18 cellular contexts compared by ENCODE assay signal in genomic region chr3:158168996-158169573, GRCh38. TPM values are rescaled to one million over a fixed set of nuclear protein-coding genes. Genes with fewer than 3 reads are reported as not detected.
DNase-seq lines count a peak whose midpoint lies in the region.
"Had no signal": no experiment of that assay in that cellular context is flagged by ENCODE, and none has a peak within 500 bp of the region (broad histone marks: within the 10 kb centered on the region; RNA-seq: fewer than 3 reads in every experiment).

No MANE protein-coding gene starts in this region.

- H2AFZ ChIP-seq in ACC112 (ENCODE audit: low read length, unreplicated experiment), result no peak overlapping the region

- H3K36me3 ChIP-seq in ACC112 (ENCODE audit: insufficient read depth, low read length) (no peaks in the 10 kb centered on the region; the same call in 1 of the 2 replicates), SJCRH30 (no peaks in the 10 kb centered on the region)
- H3K36me3 ChIP-seq: WERI-Rb-1 had no signal

- no peaks in the 10 kb centered on the region for H3K27me3 ChIP-seq in ACC112 (ENCODE audit: insufficient read depth, low read length)
- no peaks in the 10 kb centered on the region for H3K27me3 ChIP-seq in SJCRH30

- H3K9me3 Mint-ChIP-seq in immature natural killer cell, result peaks cover 0 to 3% (median 0%) of the 10 kb centered on the region in 6 donors
- H3K9me3 Mint-ChIP-seq: activated CD8-positive, alpha-beta T cell treated with anti-CD3 and anti-CD28 coated beads for 36 hours had no signal

- H3K4me3 ChIP-seq in ACC112 (ENCODE audit: low read depth, low read length) (peak overlapping the region; percentile 22; the same call in 1 of the 2 replicates), SJCRH30 (peak overlapping the region; percentile 5)

- peaks cover 17% of the 10 kb centered on the region for H3K79me2 ChIP-seq in ACC112 (ENCODE audit: control insufficient read depth, insufficient read depth, low read length, unreplicated experiment)

- H3K4me3 Mint-ChIP-seq in immature natural killer cell, result peak overlapping the region in 1 of 5 donors; percentile 26
- H3K4me3 Mint-ChIP-seq: activated CD8-positive, alpha-beta T cell treated with anti-CD3 and anti-CD28 coated beads for 36 hours; activated naive CD8-positive, alpha-beta T cell; stimulated activated naive CD8-positive, alpha-beta T cell treated with anti-CD3 and anti-CD28 coated beads, Interleukin-15, amount 100 ng/mL, for 72 hours had no signal

- H3K27ac Mint-ChIP-seq in immature natural killer cell, result peak overlapping the region in 4 of 6 donors; percentile 6 to 65 (median 49)
- H3K27ac Mint-ChIP-seq: activated CD8-positive, alpha-beta T cell treated with anti-CD3 and anti-CD28 coated beads for 36 hours; activated naive CD8-positive, alpha-beta T cell; stimulated activated naive CD8-positive, alpha-beta T cell treated with anti-CD3 and anti-CD28 coated beads, Interleukin-15, amount 100 ng/mL, for 72 hours had no signal

- DNase-seq in G401 (ENCODE audit: low spot score), result peak; percentile 8
- peak; percentile 23 to 74 for DNase-seq in SJCRH30
- DNase-seq in immature natural killer cell, result peak in 1 of 3 donors; percentile 2
- no peak for DNase-seq in central memory CD4-positive, alpha-beta T cell
- no peak for DNase-seq in KG1 (lab: John Stamatoyannopoulos, UW)
- DNase-seq in activated CD4-positive, alpha-beta T cell treated with anti-CD3 and anti-CD28 coated beads for 1 hour, result no peak
- DNase-seq in DMS153 treated with DMSO at 0.1 percent for 48 hours (lab: John Stamatoyannopoulos, UW; ENCODE audit: unreplicated experiment), result no peak
- DNase-seq: activated CD8-positive, alpha-beta T cell treated with anti-CD3 and anti-CD28 coated beads for 36 hours; activated T-cell treated with anti-CD3 and anti-CD28 coated beads, Interleukin-2, amount 50 U/mL, for 48 hours; COR-L47; GF-D8; Kasumi-1; occipital lobe; right cardiac atrium; stimulated activated naive CD8-positive, alpha-beta T cell treated with anti-CD3 and anti-CD28 coated beads, Interleukin-15, amount 100 ng/mL, for 72 hours; WERI-Rb-1 had no signal

- in situ Hi-C loops in G401 (cut with HindIII; ENCODE audit: low sequenced_read_pairs), result no loop called here

- peaks cover 24 to 28% of the 10 kb centered on the region in 2 donors for H3K4me1 Mint-ChIP-seq in immature natural killer cell

- H3K27me3 Mint-ChIP-seq in immature natural killer cell (ENCODE audit: low read depth in 3 of 3), result peaks cover 0 to 2% (median 0%) of the 10 kb centered on the region in 3 donors
- H3K27me3 Mint-ChIP-seq: activated CD8-positive, alpha-beta T cell treated with anti-CD3 and anti-CD28 coated beads for 36 hours; activated naive CD8-positive, alpha-beta T cell; stimulated activated naive CD8-positive, alpha-beta T cell treated with anti-CD3 and anti-CD28 coated beads, Interleukin-15, amount 100 ng/mL, for 72 hours had no signal

- no peaks in the 10 kb centered on the region for H3K9me3 ChIP-seq in SJCRH30 (replicated peaks)

- H3K4me1 ChIP-seq in ACC112 (ENCODE audit: control insufficient read depth, insufficient read depth, low read length, unreplicated experiment) (peaks cover 43% of the 10 kb centered on the region), SJCRH30 (peaks cover 28% of the 10 kb centered on the region)

- H3K27ac ChIP-seq in ACC112 (ENCODE audit: low read depth, low read length) (peak overlapping the region; percentile 87), SJCRH30 (peak overlapping the region; percentile 58)
- H3K27ac ChIP-seq: WERI-Rb-1 had no signal

- peaks cover 6 to 9% (median 9%) of the 10 kb centered on the region in 3 donors for H3K36me3 Mint-ChIP-seq in immature natural killer cell

RNA-seq across cellular contexts. Expression of gene RSRC1, which starts 59.2 kb away (rescaled TPM):
- total RNA-seq in G401 (2014; rRNA removed; shearing (Covaris generic)), result 34.1 and 41.9 TPM in 2 replicates
- total RNA-seq in SJCRH30 (2014; rRNA removed; shearing (Covaris generic)), result 49.6 and 57.2 TPM in 2 replicates
- polyA plus RNA-seq in immature natural killer cell, result 10 to 100 TPM; 15.4 to 37.9 (median 37.1) TPM

Comparison
In these comparisons a context has a peak if more than half of its experiments do, and no peak if none do; other contexts are left out.
1. DNase-seq: peak in G401 (single experiment) and SJCRH30 (2 of 2); none in central memory CD4-positive, alpha-beta T cell (single experiment), KG1 (single experiment), activated CD4-positive, alpha-beta T cell treated with anti-CD3 and anti-CD28 coated beads for 1 hour (single experiment) and DMS153 treated with DMSO at 0.1 percent for 48 hours (single experiment).